Comparison of ENCODE assay signal across 8 cellular contexts in the genomic region with DNA sequence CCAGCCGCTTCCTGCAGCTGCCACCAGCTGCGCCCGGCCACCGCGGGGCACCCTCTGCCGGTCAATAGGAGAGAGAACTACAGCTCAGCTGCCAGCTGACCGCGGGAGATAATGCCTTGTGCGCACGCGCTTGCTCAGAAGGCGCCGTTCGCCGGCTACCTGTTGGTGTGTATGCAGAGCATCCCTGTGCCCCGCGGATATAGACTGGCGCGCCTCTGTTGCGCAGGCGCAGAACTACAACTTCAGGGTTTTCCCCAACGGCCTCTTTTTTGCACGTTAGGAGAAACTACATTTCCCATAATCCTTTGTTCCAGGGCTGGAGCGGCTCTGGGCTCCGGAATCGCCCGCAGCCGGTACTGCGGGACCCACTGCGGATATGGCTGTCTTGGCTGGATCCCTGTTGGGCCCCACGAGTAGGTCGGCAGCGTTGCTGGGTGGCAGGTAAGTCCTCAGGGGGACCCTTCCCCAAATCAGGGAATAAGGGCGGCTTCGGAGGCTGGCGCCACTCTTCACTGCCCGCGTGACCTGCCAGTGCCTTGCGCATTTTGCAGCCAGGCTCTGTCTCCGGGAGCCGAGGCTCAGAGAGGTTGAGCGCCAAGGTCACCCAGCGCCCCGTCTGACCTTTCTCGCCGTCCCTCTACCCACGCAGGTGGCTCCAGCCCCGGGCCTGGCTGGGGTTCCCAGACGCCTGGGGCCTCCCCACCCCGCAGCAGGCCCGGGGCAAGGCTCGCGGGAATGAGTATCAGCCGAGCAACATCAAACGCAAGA. TPM values are rescaled to one million over a fixed set of nuclear protein-coding genes. Genes with fewer than 3 reads are reported as not detected.
DNase-seq lines count a peak whose midpoint lies in the region; ATAC-seq and TF ChIP-seq lines count a peak whose summit lies in the region.

A gene (plus strand): TSS at position 356 of the 768 bp plus-strand sequence. CDS start 21 bp downstream, at position 377.

- H2AK5ac ChIP-seq in trophoblast cell (ENCODE audit: low read length), result peak within 1 kb of the TSS; percentile 76

- H3K27ac Mint-ChIP-seq in type B pancreatic cell, result peak within 1 kb of the TSS; percentile 89

- peak within 1 kb of the TSS; percentile 58 for H3K18ac ChIP-seq in trophoblast cell (ENCODE audit: low read length)

- H3K27me3 Mint-ChIP-seq in type B pancreatic cell, result no peaks in the 10 kb centered on the region

- peak within 1 kb of the TSS; percentile 42 for H3K4ac ChIP-seq in trophoblast cell (ENCODE audit: low read depth, low read length)

- peak within 1 kb of the TSS; percentile 69 for H3K14ac ChIP-seq in trophoblast cell (ENCODE audit: low read length)

- peak within 1 kb of the TSS; percentile 92 for H3K4me3 Mint-ChIP-seq in type B pancreatic cell

- WGBS in trophoblast cell (ENCODE audit: extremely low coverage, insufficient coverage, insufficient read length), result no CpG with 5 or more reads among the region's 55 CpGs

- no peaks in the 10 kb centered on the region for H3K9me3 Mint-ChIP-seq in type B pancreatic cell

- H3K4me3 ChIP-seq in adipocyte (ENCODE audit: low read length), result peak within 1 kb of the TSS; percentile 92
- H3K4me3 ChIP-seq in cardiac muscle cell, result peak within 1 kb of the TSS; percentile 47
- peak within 1 kb of the TSS; percentile 83 for H3K4me3 ChIP-seq in trophoblast cell (ENCODE audit: low read depth, low read length)

- peak within 1 kb of the TSS; percentile 81 for H3K27ac ChIP-seq in cardiac muscle cell
- peak within 1 kb of the TSS; percentile 76 for H3K27ac ChIP-seq in trophoblast cell (ENCODE audit: low read depth, low read length)

- H3K4me1 Mint-ChIP-seq in type B pancreatic cell (ENCODE audit: unreplicated experiment), result peaks cover 30% of the 10 kb centered on the region

- peak; percentile 70 for ATAC-seq in HG02759 (IDR thresholded peaks at IDR 0.05; ENCODE audit: unreplicated experiment)

- H3K36me3 Mint-ChIP-seq in type B pancreatic cell, result peaks cover 4% of the 10 kb centered on the region

- H2AFZ ChIP-seq in trophoblast cell (ENCODE audit: insufficient read depth, low read length, poor library complexity), result peak within 1 kb of the TSS; percentile 89

- TF ChIP-seq CTCF in GM12872 (IDR thresholded peaks at IDR 0.05; ENCODE audit: insufficient read depth, low read depth, low read length), result peak; percentile 87
- peak; percentile 72 for TF ChIP-seq CTCF in cardiac muscle cell (IDR thresholded peaks at IDR 0.05; ENCODE audit: low read depth, low read length)
- peak; percentile 83 for TF ChIP-seq CTCF in type B pancreatic cell (conservative IDR thresholded peaks at IDR 0.05)

- H3K4me2 ChIP-seq in trophoblast cell (ENCODE audit: low read length), result peak within 1 kb of the TSS; percentile 81

- H3K9ac ChIP-seq in adipocyte (ENCODE audit: low read length), result peak within 1 kb of the TSS; percentile 95
- H3K9ac ChIP-seq in trophoblast cell (ENCODE audit: low read length), result peak within 1 kb of the TSS; percentile 75

- no peak within 1 kb of the TSS for H3K23ac ChIP-seq in trophoblast cell (ENCODE audit: low read length)

- H4K8ac ChIP-seq in trophoblast cell (ENCODE audit: low read depth, low read length), result peak within 1 kb of the TSS; percentile 80

- peak within 1 kb of the TSS; percentile 79 for H4K12ac ChIP-seq in trophoblast cell (ENCODE audit: low read depth, low read length)

- H3K9me3 ChIP-seq in adipocyte (ENCODE audit: control insufficient read depth, low read length) (no peaks in the 10 kb centered on the region), cardiac muscle cell (ENCODE audit: low read depth) (no peaks in the 10 kb centered on the region), trophoblast cell (ENCODE audit: insufficient read depth, low read depth, low read length) (no peaks in the 10 kb centered on the region)

- peak within 1 kb of the TSS; percentile 83 for H4K91ac ChIP-seq in trophoblast cell (ENCODE audit: low read depth, low read length)

- peaks cover 34% of the 10 kb centered on the region for H3K79me1 ChIP-seq in trophoblast cell (ENCODE audit: low read length)

- H3K27me3 ChIP-seq in adipocyte (replicated peaks; ENCODE audit: control insufficient read depth, insufficient read depth, low read length), result no peaks in the 10 kb centered on the region
- H3K27me3 ChIP-seq in cardiac muscle cell, result no peaks in the 10 kb centered on the region
- no peaks in the 10 kb centered on the region for H3K27me3 ChIP-seq in trophoblast cell (ENCODE audit: insufficient read depth, low read length)

- H2BK12ac ChIP-seq in trophoblast cell (ENCODE audit: low read length), result peak within 1 kb of the TSS; percentile 37

- H3K36me3 ChIP-seq in adipocyte (ENCODE audit: control insufficient read depth, insufficient read depth, low read length, severe bottlenecking), result no peaks in the 10 kb centered on the region
- no peaks in the 10 kb centered on the region for H3K36me3 ChIP-seq in cardiac muscle cell
- H3K36me3 ChIP-seq in trophoblast cell (ENCODE audit: control insufficient read depth in 1 of 2, insufficient read depth in 2 of 2, low read length in 2 of 2), result peaks cover 8 to 9% of the 10 kb centered on the region in 2 experiments

- peaks cover 39% of the 10 kb centered on the region for H3K4me1 ChIP-seq in adipocyte (ENCODE audit: control insufficient read depth, insufficient read depth, low read length)
- H3K4me1 ChIP-seq in cardiac muscle cell (ENCODE audit: low read depth), result peaks cover 11% of the 10 kb centered on the region
- peaks cover 30 to 39% of the 10 kb centered on the region in 2 experiments for H3K4me1 ChIP-seq in trophoblast cell (ENCODE audit: control insufficient read depth in 1 of 2, insufficient read depth in 2 of 2, low read length in 2 of 2)

- peak within 1 kb of the TSS; percentile 77 for H2BK5ac ChIP-seq in trophoblast cell (ENCODE audit: low read depth, low read length, poor library complexity)

- peak within 1 kb of the TSS; percentile 69 for H2BK120ac ChIP-seq in trophoblast cell (ENCODE audit: insufficient read depth, low read length, poor library complexity)

- DNase-seq in NCI-H1417 (lab: John Stamatoyannopoulos, UW) (peak; percentile 95 to 99 (median 98)), SW480 (ENCODE audit: low spot score) (peak; percentile 100), adipocyte (ENCODE audit: low read depth) (peak; percentile 98), cardiac muscle cell (ENCODE audit: low read depth in 1 of 2, low spot score in 1 of 2) (peak; percentile 98 to 99), trophoblast cell (peak; percentile 100), type B pancreatic cell (ENCODE audit: extremely low spot score, unreplicated experiment) (peak; percentile 98)

- peaks cover 23% of the 10 kb centered on the region for H3K79me2 ChIP-seq in trophoblast cell (ENCODE audit: control insufficient read depth, insufficient read depth, low read length, poor library complexity)

RNA-seq across cellular contexts. Expression of the gene that starts here (rescaled TPM):
- 274 and 304 TPM in 2 replicates for total RNA-seq in cardiac muscle cell
- polyA plus RNA-seq in cardiac muscle cell, result 172 and 184 TPM in 2 replicates
- 62.8 and 66.5 TPM in 2 replicates for polyA plus RNA-seq in trophoblast cell (2013)
- total RNA-seq in type B pancreatic cell (ENCODE audit: low replicate concordance), result 79.2 and 111 TPM in 2 replicates

Comparison
In these comparisons a context has a peak if more than half of its experiments do, and no peak if none do; other contexts are left out.
1. Peak in every context shown above with its lines: DNase-seq, ATAC-seq, H3K4me3 ChIP-seq and H3K27ac ChIP-seq.